In the genomic region with DNA sequence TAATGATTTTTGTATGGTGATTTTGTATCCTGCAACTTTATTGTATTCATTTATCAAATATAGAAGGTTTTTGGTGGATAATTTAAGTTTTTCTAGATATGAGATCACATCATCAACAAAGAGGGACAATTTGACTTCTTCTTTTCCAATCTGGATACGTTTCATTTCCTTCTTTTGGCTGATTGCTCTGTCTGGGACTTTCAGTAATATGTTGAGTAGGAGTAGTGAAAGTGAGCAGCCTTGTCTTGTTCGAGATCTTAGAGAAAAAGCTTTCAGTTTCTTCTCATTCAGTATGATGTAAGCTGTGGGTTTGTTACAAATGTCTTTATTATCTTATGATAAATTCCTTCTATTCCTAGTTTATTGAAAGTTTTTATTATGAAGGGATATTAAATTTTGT, we compare ENCODE assay signal across 1 cellular context.
TF ChIP-seq lines count a peak whose summit lies in the region.

No MANE protein-coding gene starts in this region.

TF ChIP-seq in GM12878, 131 proteins besides CTCF, POLR2A, EP300 and RAD21 (continued from another document):
- TF ChIP-seq PKNOX1 (IDR thresholded peaks at IDR 0.05) (no peak), IKZF1 (conservative IDR thresholded peaks at IDR 0.05) (peak; percentile 61), ZBTB4 (CRISPR knock-in tag; IDR thresholded peaks at IDR 0.05) (no peak), IKZF2 (IDR thresholded peaks at IDR 0.05) (peak; percentile 87 to 88), MTA2 (IDR thresholded peaks at IDR 0.05; ENCODE audit: low read depth) (0 out of 2 replicates have a peak, but pooled peaks have one; percentile 34), NFIC (IDR thresholded peaks at IDR 0.05; ENCODE audit: low read depth, low read length) (peak; percentile 19; the same call in 1 of the 2 replicates), RELB (IDR thresholded peaks at IDR 0.05; ENCODE audit: low read depth) (peak; percentile 60; the same call in 1 of the 2 replicates), ATF2 (IDR thresholded peaks at IDR 0.05; ENCODE audit: low read length) (peak; percentile 30; the same call in 1 of the 2 replicates), CBX3 (IDR thresholded peaks at IDR 0.05; ENCODE audit: borderline replicate concordance, low read depth) (no peak), FOXM1 (IDR thresholded peaks at IDR 0.05; ENCODE audit: low read depth, low read length) (no peak), ATF7 (IDR thresholded peaks at IDR 0.05; ENCODE audit: low read depth) (peak; percentile 49)
